Comparison of ENCODE assay signal across 8 cellular contexts in genomic region chr12:112938751-112939150, GRCh38. TPM values are rescaled to one million over a fixed set of nuclear protein-coding genes. Genes with fewer than 3 reads are reported as not detected.
DNase-seq lines count a peak whose midpoint lies in the region.

No MANE protein-coding gene starts in this region.

- no peaks in the 10 kb centered on the region for H3K27me3 Mint-ChIP-seq in activated CD4-positive, alpha-beta memory T cell treated with anti-CD3 and anti-CD28 coated beads, Interleukin-2, amount 10 ng/mL, durations not matched to agents 7 days and 5 days

- no peaks in the 10 kb centered on the region for H3K36me3 ChIP-seq in iPS-15b (ENCODE audit: control insufficient read depth, insufficient read depth, low read length)

- peak overlapping the region; percentile 74 for H3K9ac ChIP-seq in iPS-15b (ENCODE audit: low read depth, low read length)

- peaks cover 51% of the 10 kb centered on the region for H3K4me1 Mint-ChIP-seq in activated CD4-positive, alpha-beta memory T cell treated with anti-CD3 and anti-CD28 coated beads, Interleukin-2, amount 10 ng/mL, durations not matched to agents 7 days and 5 days

- H3K4me3 Mint-ChIP-seq in activated CD4-positive, alpha-beta memory T cell treated with anti-CD3 and anti-CD28 coated beads, Interleukin-2, amount 10 ng/mL, durations not matched to agents 7 days and 5 days: peak overlapping the region; percentile 82

- peaks cover 15% of the 10 kb centered on the region for H3K27me3 ChIP-seq in iPS-15b (ENCODE audit: control insufficient read depth, insufficient read depth, low read length)

- H3K27ac ChIP-seq in substantia nigra (ENCODE audit: low read depth, low read length, poor library complexity, severe bottlenecking): peak overlapping the region; percentile 51

- H3K27ac Mint-ChIP-seq in activated CD4-positive, alpha-beta memory T cell treated with anti-CD3 and anti-CD28 coated beads, Interleukin-2, amount 10 ng/mL, durations not matched to agents 7 days and 5 days: peak overlapping the region; percentile 93

- no peaks in the 10 kb centered on the region for H3K9me3 Mint-ChIP-seq in activated CD4-positive, alpha-beta memory T cell treated with anti-CD3 and anti-CD28 coated beads, Interleukin-2, amount 10 ng/mL, durations not matched to agents 7 days and 5 days

- H3K36me3 Mint-ChIP-seq in activated CD4-positive, alpha-beta memory T cell treated with anti-CD3 and anti-CD28 coated beads, Interleukin-2, amount 10 ng/mL, durations not matched to agents 7 days and 5 days (ENCODE audit: low read depth): peaks cover 47% of the 10 kb centered on the region

- peak overlapping the region; percentile 74 for H3K4me3 ChIP-seq in iPS-15b (ENCODE audit: low read depth, low read length)

- H3K4me1 ChIP-seq in iPS-15b (ENCODE audit: control insufficient read depth, insufficient read depth, low read length): no peaks in the 10 kb centered on the region

- POLR2A ChIA-PET in activated CD4-positive, alpha-beta memory T cell treated with anti-CD3 and anti-CD28 coated beads, Interleukin-2, amount 10 ng/mL, durations not matched to agents 7 days and 5 days (lab: Charles Lee): interaction anchor here (1.1 to 3.4 kb wide), 5 partner anchors 13 to 40 kb away, joined by 5 to 55 read pairs (median 41); partner anchors contain the start of genes OAS1 and OAS2

- no peaks in the 10 kb centered on the region for H3K9me3 ChIP-seq in iPS-15b (ENCODE audit: control insufficient read depth, insufficient read depth, low read length)

- CTCF ChIA-PET in activated CD4-positive, alpha-beta memory T cell treated with anti-CD3 and anti-CD28 coated beads, Interleukin-2, amount 10 ng/mL, durations not matched to agents 7 days and 5 days (lab: Charles Lee): interaction anchor here (1.8 to 2.6 kb wide), 2 partner anchors 39 kb away, joined by 14 read pairs; no protein-coding TSS in a partner anchor

- peak; percentile 53 for DNase-seq in NCI-H510A treated with DMSO at 0.1 percent for 48 hours (lab: John Stamatoyannopoulos, UW)
- DNase-seq in NCI-H510A (lab: John Stamatoyannopoulos, UW): no peak
- no peak for DNase-seq in activated CD4-positive, alpha-beta memory T cell treated with anti-CD3 and anti-CD28 coated beads, Interleukin-2, amount 10 ng/mL, durations not matched to agents 7 days and 5 days
- DNase-seq in substantia nigra (lab: John Stamatoyannopoulos, UW): no peak
- no peak for DNase-seq in activated gamma-delta T cell treated with Interleukin-2 at 50 U/mL for 16 hours
- DNase-seq in stimulated activated CD4-positive, alpha-beta T cell treated with anti-CD3 and anti-CD28 coated beads, Interleukin-15, amount 100 ng/mL, for 24 hours: no peak
- DNase-seq in GM03348 (ENCODE audit: low spot score): no peak

RNA-seq across cellular contexts. Expression of gene OAS3, which starts 0.5 kb away (rescaled TPM):
- total RNA-seq in activated CD4-positive, alpha-beta memory T cell treated with anti-CD3 and anti-CD28 coated beads, Interleukin-2, amount 10 ng/mL, durations not matched to agents 7 days and 5 days: 100 to 1,000 TPM; 260 to 265 TPM

RNA-seq across cellular contexts. Expression of gene OAS1, which starts 32.0 kb away (rescaled TPM):
- total RNA-seq in activated CD4-positive, alpha-beta memory T cell treated with anti-CD3 and anti-CD28 coated beads, Interleukin-2, amount 10 ng/mL, durations not matched to agents 7 days and 5 days: 100 to 1,000 TPM; 246 to 248 TPM

RNA-seq across cellular contexts. Expression of gene OAS2, which starts 39.6 kb away (rescaled TPM):
- 100 to 1,000 TPM; 327 to 331 TPM for total RNA-seq in activated CD4-positive, alpha-beta memory T cell treated with anti-CD3 and anti-CD28 coated beads, Interleukin-2, amount 10 ng/mL, durations not matched to agents 7 days and 5 days
